Comparison of ENCODE assay signal across 19 cellular contexts in the genomic region with DNA sequence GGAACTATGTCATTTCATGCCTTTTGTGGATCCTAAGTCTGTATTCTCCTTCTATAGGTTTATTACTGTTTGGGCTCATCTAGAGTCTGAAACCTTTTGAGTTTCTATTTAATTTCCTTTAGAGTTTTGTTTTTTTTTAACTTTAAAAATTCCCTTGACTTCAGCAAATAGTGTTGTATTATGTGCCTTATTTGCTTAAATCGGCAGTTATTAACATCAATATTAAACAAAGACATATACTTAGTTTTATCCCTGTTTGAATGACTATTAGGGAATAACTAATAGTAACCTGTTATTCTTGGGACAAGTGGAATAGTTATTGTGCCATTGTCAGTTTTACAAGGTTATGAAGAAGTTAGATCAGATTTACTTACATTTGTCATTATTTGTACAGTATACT.
"Had no signal": no experiment of that assay in that cellular context is flagged by ENCODE, and none has a peak within 500 bp of the region (broad histone marks: within the 10 kb centered on the region; RNA-seq: fewer than 3 reads in every experiment).

No MANE protein-coding gene starts in this region.

- H3K4me1 ChIP-seq: left ventricle myocardium inferior, right atrium auricular region, spleen, transverse colon, upper lobe of left lung, vagina had no signal

- H3K27ac ChIP-seq: left ventricle myocardium inferior, ovary, right atrium auricular region, skin epidermis, spleen, transverse colon, upper lobe of left lung, vagina had no signal

- H3K4me3 ChIP-seq: left ventricle myocardium inferior, lung, mucosa of descending colon, ovary, right atrium auricular region, skin epidermis, spleen, transverse colon, upper lobe of left lung, vagina had no signal

- H3K27me3 ChIP-seq: ovary, right atrium auricular region, spleen, transverse colon, upper lobe of left lung, vagina had no signal

- H3K36me3 ChIP-seq: left ventricle myocardium inferior, ovary, right atrium auricular region, transverse colon, upper lobe of left lung, vagina had no signal

- ATAC-seq: mucosa of descending colon; naive thymus-derived CD4-positive, alpha-beta T cell; natural killer cell treated with Interleukin-12 subunit alpha and Interleukin-12 subunit beta and Interleukin-15 and Interleukin-18, amount 100 ng/mL, for 72 hours; sciatic nerve; stimulated activated effector memory CD8-positive, alpha-beta T cell treated with anti-CD3 and anti-CD28 coated beads, Interleukin-12 subunit alpha, Interleukin-12 subunit beta, amount 100 ng/mL, for 72 hours had no signal

- DNase-seq: hippocampal formation; left ventricle myocardium inferior; midbrain; mucosa of descending colon; naive thymus-derived CD4-positive, alpha-beta T cell; ovary; spleen; stimulated activated CD4-positive, alpha-beta T cell treated with anti-CD3 and anti-CD28 coated beads, Interleukin-4, amount 100 ng/mL, for 24 hours; stimulated activated naive CD4-positive, alpha-beta T cell; substantia nigra; transverse colon; upper lobe of left lung had no signal

- H3K9me3 ChIP-seq: left ventricle myocardium inferior, mucosa of descending colon, ovary, right atrium auricular region, spleen, transverse colon, upper lobe of left lung, vagina had no signal
